In the genomic region with DNA sequence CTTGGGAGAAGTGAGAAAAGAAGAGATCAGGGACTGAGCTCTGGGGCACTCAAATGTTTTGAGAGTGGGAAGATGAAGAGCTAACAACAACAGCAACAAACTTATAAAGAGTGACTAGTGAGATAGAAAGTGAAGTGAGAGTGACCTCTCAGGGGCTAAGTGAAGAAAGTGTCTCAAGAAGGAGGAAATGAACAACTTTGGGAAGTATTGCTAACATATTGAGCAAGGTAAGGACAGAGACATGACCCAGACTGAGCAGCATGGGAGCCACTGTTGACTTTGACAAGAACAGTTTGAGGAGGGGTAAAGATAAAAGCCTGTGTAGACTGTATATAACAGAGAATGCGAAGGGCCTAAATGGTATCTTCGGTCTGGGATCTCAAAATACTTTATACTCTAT, we compare ENCODE assay signal across 12 cellular contexts.
"Had no signal": no experiment of that assay in that cellular context is flagged by ENCODE, and none has a peak within 500 bp of the region (broad histone marks: within the 10 kb centered on the region; RNA-seq: fewer than 3 reads in every experiment).

No MANE protein-coding gene starts in this region.

- DNase-seq: activated CD4-positive, alpha-beta T cell treated with anti-CD3 and anti-CD28 coated beads, Interleukin-2, amount 10 ng/mL, durations not matched to agents 24 days and 14 days; activated CD8-positive, alpha-beta memory T cell treated with anti-CD3 and anti-CD28 coated beads for 24 hours; activated naive CD4-positive, alpha-beta T cell treated with Interleukin-2 at 50 U/mL for 16 hours; activated naive CD8-positive, alpha-beta T cell treated with anti-CD3 and anti-CD28 coated beads, Interleukin-2, amount 50 U/mL, for 24 hours; foreskin keratinocyte; head of caudate nucleus; stimulated activated CD4-positive, alpha-beta T cell treated with anti-CD3 and anti-CD28 coated beads, Interleukin-4, amount 100 ng/mL, for 4 hours; thyroid gland; uterus; WERI-Rb-1 had no signal

- H3K27ac Mint-ChIP-seq: activated CD4-positive, alpha-beta T cell treated with anti-CD3 and anti-CD28 coated beads, Interleukin-2, amount 10 ng/mL, durations not matched to agents 24 days and 14 days; activated naive CD8-positive, alpha-beta T cell treated with anti-CD3 and anti-CD28 coated beads, Interleukin-2, amount 50 U/mL, for 24 hours; memory B cell had no signal

- ATAC-seq: activated naive CD8-positive, alpha-beta T cell treated with anti-CD3 and anti-CD28 coated beads, Interleukin-2, amount 50 U/mL, for 24 hours; foreskin keratinocyte had no signal

- H3K9me3 Mint-ChIP-seq: activated naive CD8-positive, alpha-beta T cell treated with anti-CD3 and anti-CD28 coated beads, Interleukin-2, amount 50 U/mL, for 24 hours; memory B cell had no signal

- H3K4me3 Mint-ChIP-seq: activated CD4-positive, alpha-beta T cell treated with anti-CD3 and anti-CD28 coated beads, Interleukin-2, amount 10 ng/mL, durations not matched to agents 24 days and 14 days; activated naive CD8-positive, alpha-beta T cell treated with anti-CD3 and anti-CD28 coated beads, Interleukin-2, amount 50 U/mL, for 24 hours; memory B cell had no signal

- H3K27me3 Mint-ChIP-seq: activated CD4-positive, alpha-beta T cell treated with anti-CD3 and anti-CD28 coated beads, Interleukin-2, amount 10 ng/mL, durations not matched to agents 24 days and 14 days; activated naive CD8-positive, alpha-beta T cell treated with anti-CD3 and anti-CD28 coated beads, Interleukin-2, amount 50 U/mL, for 24 hours; memory B cell had no signal

- FAIRE-seq: bronchial epithelial cell had no signal

- H3K36me3 Mint-ChIP-seq: memory B cell had no signal
